ENCODE assay signal across 25 cellular contexts in genomic region chr15:91872356-91873132, GRCh38. TPM values are rescaled to one million over a fixed set of nuclear protein-coding genes. Genes with fewer than 3 reads are reported as not detected.
DNase-seq lines count a peak whose midpoint lies in the region; ATAC-seq and TF ChIP-seq lines count a peak whose summit lies in the region.
"Had no signal": no experiment of that assay in that cellular context is flagged by ENCODE, and none has a peak within 500 bp of the region (broad histone marks: within the 10 kb centered on the region; RNA-seq: fewer than 3 reads in every experiment).

No MANE protein-coding gene starts in this region.

- TF ChIP-seq CTCF in body of pancreas (IDR thresholded peaks at IDR 0.05) (no peak), type B pancreatic cell (conservative IDR thresholded peaks at IDR 0.05) (no peak), gastrocnemius medialis (IDR thresholded peaks at IDR 0.05 in 4 of 5, conservative IDR thresholded peaks at IDR 0.05 in 1 of 5) (no peak)

- no peaks in the 10 kb centered on the region for H3K27me3 ChIP-seq in body of pancreas
- H3K27me3 ChIP-seq in layer of hippocampus (ENCODE audit: control insufficient read depth, insufficient read depth, low read length): no peaks in the 10 kb centered on the region
- no peaks in the 10 kb centered on the region for H3K27me3 ChIP-seq in gastrocnemius medialis
- H3K27me3 ChIP-seq: BE2C had no signal

- H3K27ac Mint-ChIP-seq in type B pancreatic cell: peak overlapping the region; percentile 94
- H3K27ac Mint-ChIP-seq: activated CD4-positive, alpha-beta T cell treated with anti-CD3 and anti-CD28 coated beads for 36 hours; activated naive CD4-positive, alpha-beta T cell treated with anti-CD3 and anti-CD28 coated beads, Interleukin-2, amount 50 U/mL, for 72 hours; activated T-cell treated with anti-CD3 and anti-CD28 coated beads, Interleukin-2, amount 50 U/mL, for 72 hours had no signal

- 65 to 68% methylated on average over 15 of the region's 15 CpGs for WGBS in body of pancreas, 2 donors

- no peaks in the 10 kb centered on the region for H3K36me3 ChIP-seq in body of pancreas (replicated peaks in 1 of 2; ENCODE audit: insufficient read depth in 1 of 2, low read depth in 2 of 2)
- H3K36me3 ChIP-seq in gastrocnemius medialis: no peaks in the 10 kb centered on the region
- H3K36me3 ChIP-seq: BE2C had no signal

- no peak overlapping the region for H3K4me3 ChIP-seq in body of pancreas
- no peak overlapping the region for H3K4me3 ChIP-seq in gastrocnemius medialis
- H3K4me3 ChIP-seq: A549, GM23248, PC-9 had no signal

- ATAC-seq in body of pancreas (peak; percentile 50), gastrocnemius medialis (no peak)
- ATAC-seq: A549; activated naive CD4-positive, alpha-beta T cell treated with anti-CD3 and anti-CD28 coated beads, Interleukin-2, amount 50 U/mL, for 72 hours; effector memory CD8-positive, alpha-beta T cell; HepG2; naive thymus-derived CD4-positive, alpha-beta T cell; stimulated activated naive CD8-positive, alpha-beta T cell treated with anti-CD3 and anti-CD28 coated beads, Interleukin-15, Interleukin-2, amounts not matched to agents 100 U/mL and 50 U/mL, for 24 hours had no signal

- TF ChIP-seq POLR2A in body of pancreas (IDR thresholded peaks at IDR 0.05): no peak
- TF ChIP-seq POLR2A in gastrocnemius medialis (IDR thresholded peaks at IDR 0.05): no peak

- peaks cover 4% of the 10 kb centered on the region for H3K36me3 Mint-ChIP-seq in type B pancreatic cell

- H3K9me3 ChIP-seq in body of pancreas: no peaks in the 10 kb centered on the region
- H3K9me3 ChIP-seq in gastrocnemius medialis: no peaks in the 10 kb centered on the region
- H3K9me3 ChIP-seq: A549, BE2C had no signal

- peak overlapping the region; percentile 53 for H3K4me3 Mint-ChIP-seq in type B pancreatic cell
- H3K4me3 Mint-ChIP-seq: activated CD4-positive, alpha-beta T cell treated with anti-CD3 and anti-CD28 coated beads for 36 hours; activated T-cell treated with anti-CD3 and anti-CD28 coated beads, Interleukin-2, amount 50 U/mL, for 72 hours; naive thymus-derived CD4-positive, alpha-beta T cell had no signal

- H3K27ac ChIP-seq in body of pancreas: peak overlapping the region in 1 of 4 donors; percentile 20
- peak overlapping the region; percentile 8 for H3K27ac ChIP-seq in layer of hippocampus (ENCODE audit: low read depth, low read length)
- H3K27ac ChIP-seq in gastrocnemius medialis: no peak overlapping the region
- H3K27ac ChIP-seq: A549, GM23248, PC-9 had no signal

- no peaks in the 10 kb centered on the region for H3K27me3 Mint-ChIP-seq in type B pancreatic cell
- H3K27me3 Mint-ChIP-seq: activated CD4-positive, alpha-beta T cell treated with anti-CD3 and anti-CD28 coated beads for 36 hours; effector memory CD8-positive, alpha-beta T cell had no signal

- H3K9me3 Mint-ChIP-seq in type B pancreatic cell: peaks cover 5% of the 10 kb centered on the region
- H3K9me3 Mint-ChIP-seq: activated T-cell treated with anti-CD3 and anti-CD28 coated beads, Interleukin-2, amount 50 U/mL, for 72 hours; effector memory CD8-positive, alpha-beta T cell had no signal

- peak; percentile 27 to 67 for DNase-seq in NCI-H2081 (lab: John Stamatoyannopoulos, UW)
- no peak for DNase-seq in NCI-H2081 treated with DMSO at 0.1 percent for 48 hours (lab: John Stamatoyannopoulos, UW)
- DNase-seq in body of pancreas: peak in 3 of 4 donors; percentile 45 to 57 (median 53)
- DNase-seq in type B pancreatic cell (ENCODE audit: extremely low spot score, unreplicated experiment): no peak
- DNase-seq in stimulated activated CD4-positive, alpha-beta T cell treated with anti-CD3 and anti-CD28 coated beads, Interleukin-2, amount 100 ng/mL, for 24 hours: no peak
- DNase-seq in CD1c-positive myeloid dendritic cell (ENCODE audit: extremely low spot score): no peak
- DNase-seq in gastrocnemius medialis: no peak
- DNase-seq: activated CD4-positive, alpha-beta T cell treated with anti-CD3 and anti-CD28 coated beads for 36 hours; activated T-cell treated with anti-CD3 and anti-CD28 coated beads, Interleukin-2, amount 50 U/mL, for 72 hours; BE2C; effector memory CD8-positive, alpha-beta T cell; GM23248; naive thymus-derived CD4-positive, alpha-beta T cell; NCI-H1048; NCI-H226; occipital lobe; PC-9; retina; SIG-M5; stimulated activated CD4-positive, alpha-beta T cell treated with anti-CD3 and anti-CD28 coated beads, Interleukin-4, amount 100 ng/mL, for 4 hours; stimulated activated naive CD8-positive, alpha-beta T cell treated with anti-CD3 and anti-CD28 coated beads, Interleukin-15, Interleukin-2, amounts not matched to agents 100 U/mL and 50 U/mL, for 24 hours had no signal

- H3K4me1 Mint-ChIP-seq in type B pancreatic cell (ENCODE audit: unreplicated experiment): peaks cover 6% of the 10 kb centered on the region

- H3K4me1 ChIP-seq in body of pancreas: peaks cover 3% of the 10 kb centered on the region
- peaks cover 13 to 16% of the 10 kb centered on the region in 2 donors for H3K4me1 ChIP-seq in gastrocnemius medialis

- intact Hi-C loops in body of pancreas (cut with DNase I): no loop called here
- intact Hi-C loops in gastrocnemius medialis (cut with DNase I; ENCODE audit: low total_unique reads): no loop called here

- in situ Hi-C loops in gastrocnemius medialis (cut with MboI; ENCODE audit: low sequenced_read_pairs in 4 of 4): no loop called here

RNA-seq across cellular contexts. Expression of gene SLCO3A1, which starts 19.0 kb away (rescaled TPM):
- total RNA-seq in body of pancreas (10 to 100 TPM in 1 of 2 donors, 1 to 10 TPM in 1; 5.7 to 12.9 TPM), type B pancreatic cell (ENCODE audit: low replicate concordance) (30.9 and 104 TPM in 2 replicates), gastrocnemius medialis (1 to 10 TPM; 1.3 to 3.6 (median 3.0) TPM)

Comparison
In these comparisons a context has a peak if more than half of its experiments do, and no peak if none do; other contexts are left out.
1. DNase-seq: peak in NCI-H2081 (2 of 2) and body of pancreas (3 of 4); none in NCI-H2081 treated with DMSO at 0.1 percent for 48 hours (single experiment), type B pancreatic cell (single experiment), stimulated activated CD4-positive, alpha-beta T cell treated with anti-CD3 and anti-CD28 coated beads, Interleukin-2, amount 100 ng/mL, for 24 hours (0 of 2), CD1c-positive myeloid dendritic cell (single experiment) and gastrocnemius medialis (0 of 2).